24 cellular contexts compared by ENCODE assay signal in the genomic region with DNA sequence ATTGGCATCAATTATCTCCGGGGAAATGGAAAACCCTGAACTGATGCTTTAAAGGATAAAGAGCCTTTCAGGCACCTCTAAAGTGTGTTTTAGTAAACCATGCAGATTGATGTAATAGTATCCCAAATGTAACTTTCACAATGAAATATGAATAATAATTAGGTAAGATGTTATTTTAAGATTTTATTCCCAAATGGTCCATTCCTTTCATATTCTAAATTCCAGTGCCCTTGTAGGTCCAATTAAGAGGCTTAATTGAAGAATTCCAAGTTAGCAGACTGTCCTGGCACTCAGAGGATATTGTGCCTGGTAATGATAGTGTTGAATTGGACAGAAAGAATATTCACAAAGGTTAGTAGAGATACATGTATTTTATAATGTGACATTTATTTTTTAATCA.
"Had no signal": no experiment of that assay in that cellular context is flagged by ENCODE, and none has a peak within 500 bp of the region (broad histone marks: within the 10 kb centered on the region; RNA-seq: fewer than 3 reads in every experiment).

No MANE protein-coding gene starts in this region.

- ATAC-seq: left colon; left ventricle myocardium superior; natural killer cell treated with Interleukin-12 subunit alpha and Interleukin-12 subunit beta and Interleukin-15 and Interleukin-18, amount 100 ng/mL, for 72 hours; psoas muscle had no signal

- H3K27ac ChIP-seq: coronary artery, neural progenitor cell, parathyroid adenoma, psoas muscle, right atrium auricular region, sigmoid colon had no signal

- H3K4me1 ChIP-seq: parathyroid adenoma, psoas muscle, right atrium auricular region, sigmoid colon had no signal

- H3K27me3 ChIP-seq: neural progenitor cell, right atrium auricular region, sigmoid colon had no signal

- H2AFZ ChIP-seq: neural progenitor cell, parathyroid adenoma had no signal

- H3K9ac ChIP-seq: neural progenitor cell, parathyroid adenoma had no signal

- H3K9me3 ChIP-seq: psoas muscle, right atrium auricular region, sigmoid colon had no signal

- H3K36me3 ChIP-seq: neural progenitor cell, right atrium auricular region, sigmoid colon had no signal

- H3K4me2 ChIP-seq: neural progenitor cell had no signal

- DNase-seq: effector CD4-positive, alpha-beta T cell; endodermal cell; erythroblast; foreskin melanocyte; head of caudate nucleus; hippocampal formation; left colon; left ventricle myocardium superior; mesenchymal stem cell; midbrain; nucleus accumbens; psoas muscle; sigmoid colon; small intestine; stimulated activated CD4-positive, alpha-beta T cell treated with anti-CD3 and anti-CD28 coated beads, Interleukin-12 subunit alpha, Interleukin-12 subunit beta, amount 100 ng/mL, for 4 hours; stimulated activated CD4-positive, alpha-beta T cell treated with anti-CD3 and anti-CD28 coated beads, Interleukin-2, amount 100 ng/mL, for 48 hours; stimulated activated naive CD4-positive, alpha-beta T cell treated with Interleukin-2 at 50 U/mL for 16 hours; trophoblast cell had no signal

- H3K4me3 ChIP-seq: coronary artery, lung, neural progenitor cell, psoas muscle, right atrium auricular region, sigmoid colon had no signal

- H3K79me2 ChIP-seq: parathyroid adenoma had no signal
